36 cellular contexts compared by ENCODE assay signal in the genomic region with DNA sequence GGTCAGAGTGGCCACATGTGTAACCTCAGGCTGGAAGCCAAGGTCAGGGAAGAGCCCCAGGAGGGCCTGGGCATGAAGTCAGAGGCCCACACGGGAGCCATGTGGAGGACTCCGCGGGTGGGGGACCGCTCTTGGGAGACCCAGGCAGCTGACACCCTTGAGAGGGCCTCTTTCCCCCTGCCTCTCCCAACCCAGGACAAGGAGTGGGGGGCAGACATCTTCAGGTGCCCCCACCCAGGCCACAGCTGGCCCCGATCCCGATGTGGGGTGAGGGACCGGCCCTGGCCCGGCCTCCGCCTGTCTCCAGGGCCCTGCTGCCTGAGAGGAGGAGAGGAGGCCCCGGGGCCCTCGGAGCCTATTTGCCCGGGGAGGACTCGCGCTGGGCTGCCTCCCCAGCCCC.
"Had no signal": no experiment of that assay in that cellular context is flagged by ENCODE, and none has a peak within 500 bp of the region (broad histone marks: within the 10 kb centered on the region; RNA-seq: fewer than 3 reads in every experiment).

No MANE protein-coding gene starts in this region.

- H3K4me1 ChIP-seq: body of pancreas, breast epithelium had no signal

- H3K4me3 ChIP-seq: body of pancreas, breast epithelium had no signal

- H3K27ac Mint-ChIP-seq: activated CD4-positive, alpha-beta memory T cell treated with anti-CD3 and anti-CD28 coated beads, Interleukin-2, amount 10 ng/mL, durations not matched to agents 7 days and 5 days; activated CD4-positive, alpha-beta T cell treated with anti-CD3 and anti-CD28 coated beads for 36 hours; activated CD4-positive, alpha-beta T cell treated with anti-CD3 and anti-CD28 coated beads, Interleukin-2, amount 10 ng/mL, durations not matched to agents 7 days and 5 days; activated CD8-positive, alpha-beta memory T cell treated with anti-CD3 and anti-CD28 coated beads, Interleukin-2, amount 10 ng/mL, durations not matched to agents 7 days and 5 days; activated CD8-positive, alpha-beta T cell treated with anti-CD3 and anti-CD28 coated beads, Interleukin-2, amount 10 ng/mL, durations not matched to agents 7 days and 5 days; activated naive CD4-positive, alpha-beta T cell treated with anti-CD3 and anti-CD28 coated beads, Interleukin-2, amount 10 ng/mL, durations not matched to agents 7 days and 5 days; activated naive CD4-positive, alpha-beta T cell treated with anti-CD3 and anti-CD28 coated beads, Interleukin-2, amount 50 U/mL, for 24 hours; activated naive CD8-positive, alpha-beta T cell; activated naive CD8-positive, alpha-beta T cell treated with anti-CD3 and anti-CD28 coated beads, Interleukin-2, amount 10 ng/mL, durations not matched to agents 7 days and 5 days; activated naive CD8-positive, alpha-beta T cell treated with anti-CD3 and anti-CD28 coated beads, Interleukin-2, amount 50 U/mL, for 24 hours; activated T-cell treated with anti-CD3 and anti-CD28 coated beads, Interleukin-2, amount 50 U/mL, for 24 hours; activated T-helper 2 cell treated with anti-CD3 and anti-CD28 coated beads, Interferon-gamma antibody, Interleukin-2, Interleukin-4, amounts not matched to agents 10 μg/mL and 5 μg/mL and 100 μg/mL, durations not matched to agents 14 hours and 24 hours and 36 hours; T-helper 1 cell treated with Interleukin-12 subunit alpha and Interleukin-12 subunit beta and Interleukin-4 antibody, amounts not matched to agents 30 μg/mL and 1 μg/mL, for 36 hours; T-helper 2 cell treated with Interferon-gamma antibody and Interleukin-4, amounts not matched to agents 5 μg/mL and 100 μg/mL, for 36 hours; WTC11 had no signal

- H3K27ac ChIP-seq: body of pancreas, brain microvascular endothelial cell, breast epithelium, WERI-Rb-1 had no signal

- H3K27me3 Mint-ChIP-seq: activated CD4-positive, alpha-beta memory T cell treated with anti-CD3 and anti-CD28 coated beads, Interleukin-2, amount 10 ng/mL, durations not matched to agents 7 days and 5 days; activated CD4-positive, alpha-beta T cell treated with anti-CD3 and anti-CD28 coated beads, Interleukin-2, amount 10 ng/mL, durations not matched to agents 7 days and 5 days; activated CD8-positive, alpha-beta memory T cell treated with anti-CD3 and anti-CD28 coated beads, Interleukin-2, amount 10 ng/mL, durations not matched to agents 7 days and 5 days; activated naive CD4-positive, alpha-beta T cell treated with anti-CD3 and anti-CD28 coated beads, Interleukin-2, amount 50 U/mL, for 24 hours; activated naive CD8-positive, alpha-beta T cell; activated naive CD8-positive, alpha-beta T cell treated with anti-CD3 and anti-CD28 coated beads, Interleukin-2, amount 50 U/mL, for 24 hours had no signal

- DNase-seq: activated CD4-positive, alpha-beta memory T cell treated with anti-CD3 and anti-CD28 coated beads, Interleukin-2, amount 10 ng/mL, durations not matched to agents 7 days and 5 days; activated CD4-positive, alpha-beta T cell treated with anti-CD3 and anti-CD28 coated beads for 1 hour; activated CD4-positive, alpha-beta T cell treated with anti-CD3 and anti-CD28 coated beads for 36 hours; activated CD4-positive, alpha-beta T cell treated with anti-CD3 and anti-CD28 coated beads for 48 hours; activated CD4-positive, alpha-beta T cell treated with anti-CD3 and anti-CD28 coated beads, Interleukin-2, amount 10 ng/mL, durations not matched to agents 7 days and 5 days; activated CD4-positive, alpha-beta T cell treated with anti-CD3 and anti-CD28 coated beads, Interleukin-2, amount 50 U/mL, for 48 hours; activated CD4-positive, CD25-positive, alpha-beta regulatory T cell; activated CD8-positive, alpha-beta memory T cell treated with anti-CD3 and anti-CD28 coated beads for 24 hours; activated CD8-positive, alpha-beta memory T cell treated with anti-CD3 and anti-CD28 coated beads, Interleukin-2, amount 10 ng/mL, durations not matched to agents 7 days and 5 days; activated CD8-positive, alpha-beta memory T cell treated with anti-CD3 and anti-CD28 coated beads, Interleukin-2, amount 50 U/mL, for 48 hours; activated CD8-positive, alpha-beta T cell treated with anti-CD3 and anti-CD28 coated beads, Interleukin-2, amount 10 ng/mL, durations not matched to agents 7 days and 5 days; activated effector memory CD4-positive, alpha-beta T cell treated with Interleukin-2 at 50 U/mL for 16 hours; activated gamma-delta T cell; activated naive CD4-positive, alpha-beta T cell treated with anti-CD3 and anti-CD28 coated beads, Interleukin-2, amount 10 ng/mL, durations not matched to agents 7 days and 5 days; activated naive CD4-positive, alpha-beta T cell treated with Interleukin-2 at 50 U/mL for 16 hours; activated naive CD8-positive, alpha-beta T cell treated with anti-CD3 and anti-CD28 coated beads, Interleukin-2, amount 10 ng/mL, durations not matched to agents 7 days and 5 days; activated naive CD8-positive, alpha-beta T cell treated with anti-CD3 and anti-CD28 coated beads, Interleukin-2, amount 50 U/mL, for 24 hours; activated T-cell treated with anti-CD3 and anti-CD28 coated beads, Interleukin-2, amount 50 U/mL, for 24 hours; activated T-cell treated with anti-CD3 and anti-CD28 coated beads, Interleukin-2, amount 50 U/mL, for 48 hours; amygdala; anterior cingulate cortex; body of pancreas; brain microvascular endothelial cell; central memory CD4-positive, alpha-beta T cell; T-helper 1 cell; T-helper 2 cell; T-helper 9 cell; WERI-Rb-1 had no signal

- H3K9me3 ChIP-seq: body of pancreas, breast epithelium had no signal

- H3K27me3 ChIP-seq: body of pancreas, brain microvascular endothelial cell had no signal

- H3K36me3 ChIP-seq: brain microvascular endothelial cell, breast epithelium, WERI-Rb-1 had no signal

- H3K9me3 Mint-ChIP-seq: activated CD4-positive, alpha-beta memory T cell treated with anti-CD3 and anti-CD28 coated beads, Interleukin-2, amount 10 ng/mL, durations not matched to agents 7 days and 5 days; activated CD4-positive, alpha-beta T cell treated with anti-CD3 and anti-CD28 coated beads, Interleukin-2, amount 10 ng/mL, durations not matched to agents 7 days and 5 days; activated naive CD4-positive, alpha-beta T cell treated with anti-CD3 and anti-CD28 coated beads, Interleukin-2, amount 10 ng/mL, durations not matched to agents 7 days and 5 days; activated naive CD4-positive, alpha-beta T cell treated with anti-CD3 and anti-CD28 coated beads, Interleukin-2, amount 50 U/mL, for 24 hours; activated naive CD8-positive, alpha-beta T cell treated with anti-CD3 and anti-CD28 coated beads, Interleukin-2, amount 10 ng/mL, durations not matched to agents 7 days and 5 days; activated naive CD8-positive, alpha-beta T cell treated with anti-CD3 and anti-CD28 coated beads, Interleukin-2, amount 50 U/mL, for 24 hours; activated T-cell treated with anti-CD3 and anti-CD28 coated beads, Interleukin-2, amount 50 U/mL, for 24 hours; activated T-helper 2 cell treated with anti-CD3 and anti-CD28 coated beads, Interferon-gamma antibody, Interleukin-2, Interleukin-4, amounts not matched to agents 10 μg/mL and 5 μg/mL and 100 μg/mL, durations not matched to agents 14 hours and 24 hours and 36 hours; T-helper 1 cell treated with Interleukin-12 subunit alpha and Interleukin-12 subunit beta and Interleukin-4 antibody, amounts not matched to agents 30 μg/mL and 1 μg/mL, for 36 hours; T-helper 2 cell treated with Interferon-gamma antibody and Interleukin-4, amounts not matched to agents 5 μg/mL and 100 μg/mL, for 36 hours; WTC11 had no signal

- H3K36me3 Mint-ChIP-seq: activated CD8-positive, alpha-beta memory T cell treated with anti-CD3 and anti-CD28 coated beads, Interleukin-2, amount 10 ng/mL, durations not matched to agents 7 days and 5 days; activated naive CD4-positive, alpha-beta T cell treated with anti-CD3 and anti-CD28 coated beads, Interleukin-2, amount 10 ng/mL, durations not matched to agents 7 days and 5 days; activated naive CD4-positive, alpha-beta T cell treated with anti-CD3 and anti-CD28 coated beads, Interleukin-2, amount 50 U/mL, for 24 hours; activated naive CD8-positive, alpha-beta T cell; activated naive CD8-positive, alpha-beta T cell treated with anti-CD3 and anti-CD28 coated beads, Interleukin-2, amount 10 ng/mL, durations not matched to agents 7 days and 5 days; WTC11 had no signal

- H3K4me3 Mint-ChIP-seq: activated CD4-positive, alpha-beta memory T cell treated with anti-CD3 and anti-CD28 coated beads, Interleukin-2, amount 10 ng/mL, durations not matched to agents 7 days and 5 days; activated CD4-positive, alpha-beta T cell treated with anti-CD3 and anti-CD28 coated beads for 36 hours; activated CD4-positive, alpha-beta T cell treated with anti-CD3 and anti-CD28 coated beads, Interleukin-2, amount 10 ng/mL, durations not matched to agents 7 days and 5 days; activated CD8-positive, alpha-beta memory T cell treated with anti-CD3 and anti-CD28 coated beads, Interleukin-2, amount 10 ng/mL, durations not matched to agents 7 days and 5 days; activated CD8-positive, alpha-beta T cell treated with anti-CD3 and anti-CD28 coated beads, Interleukin-2, amount 10 ng/mL, durations not matched to agents 7 days and 5 days; activated naive CD4-positive, alpha-beta T cell treated with anti-CD3 and anti-CD28 coated beads, Interleukin-2, amount 10 ng/mL, durations not matched to agents 7 days and 5 days; activated naive CD8-positive, alpha-beta T cell; activated naive CD8-positive, alpha-beta T cell treated with anti-CD3 and anti-CD28 coated beads, Interleukin-2, amount 10 ng/mL, durations not matched to agents 7 days and 5 days; activated naive CD8-positive, alpha-beta T cell treated with anti-CD3 and anti-CD28 coated beads, Interleukin-2, amount 50 U/mL, for 24 hours; activated T-cell treated with anti-CD3 and anti-CD28 coated beads, Interleukin-2, amount 50 U/mL, for 24 hours; T-helper 1 cell treated with Interleukin-12 subunit alpha and Interleukin-12 subunit beta and Interleukin-4 antibody, amounts not matched to agents 30 μg/mL and 1 μg/mL, for 36 hours; WTC11 had no signal

- H3K4me1 Mint-ChIP-seq: activated CD4-positive, alpha-beta memory T cell treated with anti-CD3 and anti-CD28 coated beads, Interleukin-2, amount 10 ng/mL, durations not matched to agents 7 days and 5 days; activated CD4-positive, alpha-beta T cell treated with anti-CD3 and anti-CD28 coated beads for 36 hours; activated CD4-positive, alpha-beta T cell treated with anti-CD3 and anti-CD28 coated beads, Interleukin-2, amount 10 ng/mL, durations not matched to agents 7 days and 5 days; activated CD8-positive, alpha-beta memory T cell treated with anti-CD3 and anti-CD28 coated beads, Interleukin-2, amount 10 ng/mL, durations not matched to agents 7 days and 5 days; activated naive CD4-positive, alpha-beta T cell treated with anti-CD3 and anti-CD28 coated beads, Interleukin-2, amount 10 ng/mL, durations not matched to agents 7 days and 5 days; activated naive CD4-positive, alpha-beta T cell treated with anti-CD3 and anti-CD28 coated beads, Interleukin-2, amount 50 U/mL, for 24 hours; activated naive CD8-positive, alpha-beta T cell treated with anti-CD3 and anti-CD28 coated beads, Interleukin-2, amount 10 ng/mL, durations not matched to agents 7 days and 5 days; activated naive CD8-positive, alpha-beta T cell treated with anti-CD3 and anti-CD28 coated beads, Interleukin-2, amount 50 U/mL, for 24 hours; WTC11 had no signal

- ATAC-seq: activated CD4-positive, alpha-beta T cell treated with anti-CD3 and anti-CD28 coated beads for 36 hours; activated CD4-positive, CD25-positive, alpha-beta regulatory T cell treated with anti-CD3 and anti-CD28 coated beads, Interleukin-2, amount 50 U/mL, for 24 hours; activated CD8-positive, alpha-beta memory T cell treated with anti-CD3 and anti-CD28 coated beads, Interleukin-2, amount 10 ng/mL, durations not matched to agents 7 days and 5 days; activated CD8-positive, alpha-beta T cell treated with anti-CD3 and anti-CD28 coated beads, Interleukin-2, amount 10 ng/mL, durations not matched to agents 7 days and 5 days; activated naive CD8-positive, alpha-beta T cell treated with anti-CD3 and anti-CD28 coated beads, Interleukin-2, amount 50 U/mL, for 24 hours; body of pancreas; WTC11 had no signal
